9 cellular contexts compared by ENCODE assay signal in genomic region chr15:85607842-85608241, GRCh38.
A peak's percentile ranks its signal among the peaks of the same experiment; 100 is the strongest.
DNase-seq lines count a peak whose midpoint lies in the region; ATAC-seq and TF ChIP-seq lines count a peak whose summit lies in the region.
"Had no signal": no experiment of that assay in that cellular context is flagged by ENCODE, and none has a peak within 500 bp of the region (broad histone marks: within the 10 kb centered on the region; RNA-seq: fewer than 3 reads in every experiment).

No MANE protein-coding gene starts in this region.

- TF ChIP-seq CTCF in choroid plexus epithelial cell (conservative IDR thresholded peaks at IDR 0.05; ENCODE audit: low read depth, low read length): no peak

- intact Hi-C loops in Right ventricle myocardium inferior (cut with DNase I) (no loop called here), cardiac septum (cut with DNase I) (no loop called here)

- no peak overlapping the region for H3K4me3 ChIP-seq in choroid plexus epithelial cell (ENCODE audit: low read depth, low read length)

- DNase-seq in Right ventricle myocardium inferior (ENCODE audit: missing footprints): no peak
- DNase-seq in cardiac septum (ENCODE audit: low spot score): no peak
- peak; percentile 82 for DNase-seq in choroid plexus epithelial cell (ENCODE audit: low read depth)
- DNase-seq in medulla oblongata (ENCODE audit: extremely low spot score): peak; percentile 40
- no peak for DNase-seq in NCI-H1092 treated with DMSO at 0.1 percent for 48 hours (lab: John Stamatoyannopoulos, UW)
- DNase-seq in NOMO-1 treated with DMSO at 0.1 percent for 48 hours (lab: John Stamatoyannopoulos, UW; ENCODE audit: unreplicated experiment): no peak
- DNase-seq: NCI-H2081 had no signal

- peak; percentile 65 for ATAC-seq in Right ventricle myocardium inferior
- no peak for ATAC-seq in GM18873 (IDR thresholded peaks at IDR 0.05; ENCODE audit: low FRiP score, unreplicated experiment)
- ATAC-seq in HG03108 (IDR thresholded peaks at IDR 0.05; ENCODE audit: unreplicated experiment): no peak

Comparison
In these comparisons a context has a peak if more than half of its experiments do, and no peak if none do; other contexts are left out.
1. DNase-seq: peak in choroid plexus epithelial cell (single experiment) and medulla oblongata (single experiment); none in Right ventricle myocardium inferior (single experiment), cardiac septum (single experiment), NCI-H1092 treated with DMSO at 0.1 percent for 48 hours (single experiment) and NOMO-1 treated with DMSO at 0.1 percent for 48 hours (single experiment).